In the genomic region with DNA sequence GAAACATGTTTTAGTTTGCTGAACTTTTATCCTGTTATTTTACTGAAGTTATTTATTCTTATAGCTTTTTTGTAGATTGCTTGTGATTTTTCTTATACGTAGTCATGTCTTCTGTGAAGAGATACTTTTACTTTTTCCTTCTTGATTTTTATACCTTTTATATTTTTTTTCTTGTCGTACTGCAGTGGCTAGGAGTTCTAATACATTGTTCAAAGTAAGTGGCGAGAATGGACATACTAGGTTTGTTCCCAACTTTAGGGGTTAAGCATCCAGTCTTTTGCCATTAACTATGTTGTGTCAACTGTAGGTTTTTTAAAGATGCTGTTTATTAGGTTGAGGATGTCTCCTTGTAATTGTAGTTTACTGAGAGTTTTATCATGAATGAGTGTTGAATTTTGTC, we compare ENCODE assay signal across 11 cellular contexts.
"Had no signal": no experiment of that assay in that cellular context is flagged by ENCODE, and none has a peak within 500 bp of the region (broad histone marks: within the 10 kb centered on the region; RNA-seq: fewer than 3 reads in every experiment).

No MANE protein-coding gene starts in this region.

- H3K4me3 ChIP-seq: GM23248, GM23338, HAP-1 had no signal

- H3K9ac ChIP-seq: GM23248 had no signal

- H3K9me3 ChIP-seq: HAP-1 had no signal

- DNase-seq: GM23248, GOT3, H7, H9, HCEC 1CT, HFFc6 had no signal

- H3K4me1 ChIP-seq: HAP-1 had no signal

- FAIRE-seq: H1, H54 had no signal

- H2AFZ ChIP-seq: GM23248, GM23338 had no signal

- H3K27ac ChIP-seq: GM23248 had no signal

- ATAC-seq: GM23338, HCT116 had no signal

- H3K4me2 ChIP-seq: GM23338 had no signal
